In genomic region chr18:45169610-45170009, GRCh38 we compare ENCODE assay signal across 13 cellular contexts.
A peak's percentile ranks its signal among the peaks of the same experiment; 100 is the strongest.
DNase-seq lines count a peak whose midpoint lies in the region; ATAC-seq and TF ChIP-seq lines count a peak whose summit lies in the region.
"Had no signal": no experiment of that assay in that cellular context is flagged by ENCODE, and none has a peak within 500 bp of the region (broad histone marks: within the 10 kb centered on the region; RNA-seq: fewer than 3 reads in every experiment).

No MANE protein-coding gene starts in this region.

- H3K36me3 Mint-ChIP-seq in MCF 10A (ENCODE audit: insufficient read depth, unreplicated experiment) = no peaks in the 10 kb centered on the region
- no peaks in the 10 kb centered on the region for H3K36me3 Mint-ChIP-seq in stimulated activated memory B cell treated with anti-CD40 and anti-IgM and Interleukin-4, amounts not matched to agents 10 μg/mL and 1 μg/mL and 100 μg/mL, for 72 hours

- peak overlapping the region; percentile 93 for H3K27ac Mint-ChIP-seq in MCF 10A (ENCODE audit: low read depth, unreplicated experiment)
- no peak overlapping the region for H3K27ac Mint-ChIP-seq in stimulated activated memory B cell treated with anti-CD40 and anti-IgM and Interleukin-4, amounts not matched to agents 10 μg/mL and 1 μg/mL and 100 μg/mL, for 72 hours
- H3K27ac Mint-ChIP-seq: activated T-helper 2 cell treated with anti-CD3 and anti-CD28 coated beads, Interferon-gamma antibody, Interleukin-2, Interleukin-4, amounts not matched to agents 10 μg/mL and 5 μg/mL and 100 μg/mL, durations not matched to agents 14 hours and 24 hours and 36 hours; H9 had no signal

- H3K9ac ChIP-seq in adipocyte (ENCODE audit: low read length) = no peak overlapping the region
- H3K9ac ChIP-seq: BLaER1 had no signal

- no peaks in the 10 kb centered on the region for H3K27me3 Mint-ChIP-seq in MCF 10A (ENCODE audit: insufficient read depth, unreplicated experiment)
- no peaks in the 10 kb centered on the region for H3K27me3 Mint-ChIP-seq in stimulated activated memory B cell treated with anti-CD40 and anti-IgM and Interleukin-4, amounts not matched to agents 10 μg/mL and 1 μg/mL and 100 μg/mL, for 72 hours

- H3K9me3 ChIP-seq in breast epithelium (no peaks in the 10 kb centered on the region), adipocyte (ENCODE audit: control insufficient read depth, low read length) (no peaks in the 10 kb centered on the region), right atrium auricular region (no peaks in the 10 kb centered on the region), upper lobe of left lung (no peaks in the 10 kb centered on the region)
- H3K9me3 ChIP-seq: BLaER1 had no signal

- CTCF ChIA-PET in MCF 10A (lab: Yijun Ruan, JAX) = interaction anchor here (0.7 to 1.2 kb wide), 4 partner anchors 27 to 143 kb away, joined by 3 to 4 read pairs (median 3); no protein-coding TSS in a partner anchor

- H3K27ac ChIP-seq in breast epithelium = no peak overlapping the region
- no peak overlapping the region for H3K27ac ChIP-seq in right atrium auricular region
- H3K27ac ChIP-seq in upper lobe of left lung = no peak overlapping the region
- H3K27ac ChIP-seq: BLaER1 had no signal

- peak; percentile 58 to 84 for ATAC-seq in upper lobe of left lung (ENCODE audit: low FRiP score in 2 of 2)
- ATAC-seq in stimulated activated memory B cell treated with anti-CD40 and anti-IgM and Interleukin-4, amounts not matched to agents 10 μg/mL and 1 μg/mL and 100 μg/mL, for 72 hours = no peak
- ATAC-seq in GM18520 (IDR thresholded peaks at IDR 0.05; ENCODE audit: unreplicated experiment) = no peak

- H3K36me3 ChIP-seq in breast epithelium = no peaks in the 10 kb centered on the region
- no peaks in the 10 kb centered on the region for H3K36me3 ChIP-seq in adipocyte (ENCODE audit: control insufficient read depth, insufficient read depth, low read length, severe bottlenecking)
- H3K36me3 ChIP-seq in right atrium auricular region = no peaks in the 10 kb centered on the region
- no peaks in the 10 kb centered on the region for H3K36me3 ChIP-seq in upper lobe of left lung
- H3K36me3 ChIP-seq: BLaER1 had no signal

- no peak for TF ChIP-seq POLR2A in breast epithelium (IDR thresholded peaks at IDR 0.05)
- TF ChIP-seq POLR2A in upper lobe of left lung (IDR thresholded peaks at IDR 0.05) = no peak

- H3K4me1 ChIP-seq in breast epithelium (no peaks in the 10 kb centered on the region), adipocyte (ENCODE audit: control insufficient read depth, insufficient read depth, low read length) (peaks cover 83% of the 10 kb centered on the region), right atrium auricular region (no peaks in the 10 kb centered on the region), upper lobe of left lung (peaks cover 0 to 7% (median 0%) of the 10 kb centered on the region in 4 donors)

- no peaks in the 10 kb centered on the region for H3K27me3 ChIP-seq in breast epithelium
- no peaks in the 10 kb centered on the region for H3K27me3 ChIP-seq in adipocyte (replicated peaks; ENCODE audit: control insufficient read depth, insufficient read depth, low read length)
- no peaks in the 10 kb centered on the region for H3K27me3 ChIP-seq in right atrium auricular region
- no peaks in the 10 kb centered on the region for H3K27me3 ChIP-seq in upper lobe of left lung
- H3K27me3 ChIP-seq: BLaER1 had no signal

- intact Hi-C loops in MCF 10A (cut with micrococcal nuclease) (loop anchor here (5.0 to 10.0 kb wide), 2 partner anchors 112 to 575 kb away; no protein-coding TSS in a partner anchor), breast epithelium (cut with DNase I; ENCODE audit: low total_unique reads) (no loop called here)

- H3K9me3 Mint-ChIP-seq in MCF 10A (ENCODE audit: unreplicated experiment) = no peaks in the 10 kb centered on the region
- no peaks in the 10 kb centered on the region for H3K9me3 Mint-ChIP-seq in stimulated activated memory B cell treated with anti-CD40 and anti-IgM and Interleukin-4, amounts not matched to agents 10 μg/mL and 1 μg/mL and 100 μg/mL, for 72 hours
- H3K9me3 Mint-ChIP-seq: activated T-helper 2 cell treated with anti-CD3 and anti-CD28 coated beads, Interferon-gamma antibody, Interleukin-2, Interleukin-4, amounts not matched to agents 10 μg/mL and 5 μg/mL and 100 μg/mL, durations not matched to agents 14 hours and 24 hours and 36 hours; H9 had no signal

- no peak for TF ChIP-seq EP300 in upper lobe of left lung (IDR thresholded peaks at IDR 0.05)

- POLR2A ChIA-PET in MCF 10A (lab: Yijun Ruan, JAX) = interaction anchor here (0.6 to 0.9 kb wide), 3 partner anchors 11 to 437 kb away, joined by 3 to 4 read pairs (median 3); no protein-coding TSS in a partner anchor

- no peak overlapping the region for H3K4me3 Mint-ChIP-seq in MCF 10A (ENCODE audit: unreplicated experiment)
- H3K4me3 Mint-ChIP-seq in stimulated activated memory B cell treated with anti-CD40 and anti-IgM and Interleukin-4, amounts not matched to agents 10 μg/mL and 1 μg/mL and 100 μg/mL, for 72 hours = no peak overlapping the region
- H3K4me3 Mint-ChIP-seq: H9 had no signal

- DNase-seq in MCF 10A (ENCODE audit: unreplicated experiment) (peak; percentile 93), breast epithelium (ENCODE audit: low spot score in 2 of 2) (no peak), adipocyte (ENCODE audit: low read depth) (peak; percentile 91), right atrium auricular region (ENCODE audit: low spot score) (peak; percentile 76), upper lobe of left lung (no peak), G401 (ENCODE audit: low spot score) (no peak)
- DNase-seq: H9; NCI-H510A; stimulated activated CD4-positive, alpha-beta T cell treated with anti-CD3 and anti-CD28 coated beads, Interleukin-2, amount 100 ng/mL, for 48 hours had no signal

- TF ChIP-seq CTCF in MCF 10A (IDR thresholded peaks at IDR 0.05; ENCODE audit: unreplicated experiment) (no peak), breast epithelium (IDR thresholded peaks at IDR 0.05) (no peak), right atrium auricular region (IDR thresholded peaks at IDR 0.05) (no peak), upper lobe of left lung (IDR thresholded peaks at IDR 0.05) (no peak)

- no TSS peak for BruUV-seq in MCF 10A (replicated peaks; lab: Mats Ljungman, UMichigan)

- in situ Hi-C loops in G401 (cut with HindIII; ENCODE audit: low sequenced_read_pairs) = no loop called here

- no peak overlapping the region for H3K4me3 ChIP-seq in breast epithelium
- peak overlapping the region; percentile 17 for H3K4me3 ChIP-seq in adipocyte (ENCODE audit: low read length)
- no peak overlapping the region for H3K4me3 ChIP-seq in right atrium auricular region
- H3K4me3 ChIP-seq in upper lobe of left lung = no peak overlapping the region
- H3K4me3 ChIP-seq: BLaER1 had no signal

- peaks cover 41% of the 10 kb centered on the region for H3K4me1 Mint-ChIP-seq in MCF 10A (ENCODE audit: insufficient read depth, unreplicated experiment)
- peaks cover 7% of the 10 kb centered on the region for H3K4me1 Mint-ChIP-seq in stimulated activated memory B cell treated with anti-CD40 and anti-IgM and Interleukin-4, amounts not matched to agents 10 μg/mL and 1 μg/mL and 100 μg/mL, for 72 hours
- H3K4me1 Mint-ChIP-seq: H9 had no signal

Comparison
In these comparisons a context has a peak if more than half of its experiments do, and no peak if none do; other contexts are left out.
1. DNase-seq: peak in MCF 10A (single experiment), adipocyte (single experiment) and right atrium auricular region (single experiment); none in breast epithelium (0 of 2), upper lobe of left lung (0 of 2) and G401 (single experiment).
2. ATAC-seq: peak in upper lobe of left lung (2 of 2); none in stimulated activated memory B cell treated with anti-CD40 and anti-IgM and Interleukin-4, amounts not matched to agents 10 μg/mL and 1 μg/mL and 100 μg/mL, for 72 hours (single experiment) and GM18520 (single experiment).